ENCODE assay signal across 29 cellular contexts in the genomic region with DNA sequence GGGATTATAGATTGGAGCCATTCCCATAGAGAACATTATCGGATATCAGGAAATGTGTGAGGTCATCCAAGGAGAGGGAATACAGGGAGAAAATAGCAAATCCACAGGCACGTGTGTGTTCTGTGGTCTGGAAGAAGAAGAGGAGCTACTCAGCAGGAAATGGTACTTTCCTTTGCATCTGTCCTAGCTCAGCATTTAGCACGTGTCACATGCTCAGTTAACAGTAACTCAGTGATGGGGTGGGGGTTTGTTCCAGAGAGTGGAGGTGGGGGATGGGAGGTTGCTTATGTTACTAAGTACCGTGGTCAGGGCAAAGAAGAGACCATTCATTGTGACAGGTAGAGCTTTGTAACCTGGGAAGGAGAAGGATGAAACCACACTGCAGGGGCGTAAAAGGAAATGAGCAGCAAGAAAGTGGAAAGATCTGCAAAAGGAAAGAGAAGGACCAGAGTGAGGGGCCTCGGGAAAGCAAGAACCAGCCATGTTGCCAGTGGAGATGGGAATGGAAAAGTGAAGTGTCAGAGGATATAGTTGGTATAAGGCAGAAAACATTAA.
A peak's percentile ranks its signal among the peaks of the same experiment; 100 is the strongest.
DNase-seq lines count a peak whose midpoint lies in the region; FAIRE-seq and TF ChIP-seq lines count a peak whose summit lies in the region.
"Had no signal": no experiment of that assay in that cellular context is flagged by ENCODE, and none has a peak within 500 bp of the region (broad histone marks: within the 10 kb centered on the region; RNA-seq: fewer than 3 reads in every experiment).

No MANE protein-coding gene starts in this region.

- BruUV-seq in Caco-2 (replicated peaks; lab: Mats Ljungman, UMichigan) = no TSS peak

- H3K27ac Mint-ChIP-seq in Caco-2 (ENCODE audit: unreplicated experiment) = peak overlapping the region; percentile 65
- H3K27ac Mint-ChIP-seq: activated B cell treated with CpG ODN at 0.5 μM for 24 hours; activated naive CD8-positive, alpha-beta T cell treated with anti-CD3 and anti-CD28 coated beads, Interleukin-2, amount 50 U/mL, for 24 hours; CD4-positive, alpha-beta memory T cell; endodermal cell; mesothelial cell of epicardium; natural killer cell treated with Interleukin-12 subunit alpha and Interleukin-12 subunit beta and Interleukin-15 and Interleukin-18, amount 100 ng/mL, for 72 hours; stimulated activated effector memory CD8-positive, alpha-beta T cell treated with anti-CD3 and anti-CD28 coated beads, Interleukin-12 subunit alpha, Interleukin-12 subunit beta, amount 100 ng/mL, for 72 hours had no signal

- H3K27me3 Mint-ChIP-seq in Caco-2 (ENCODE audit: insufficient read depth, unreplicated experiment) = no peaks in the 10 kb centered on the region
- H3K27me3 Mint-ChIP-seq: activated naive CD8-positive, alpha-beta T cell treated with anti-CD3 and anti-CD28 coated beads, Interleukin-2, amount 50 U/mL, for 24 hours; CD4-positive, alpha-beta memory T cell had no signal

- H3K27me3 ChIP-seq in Caco-2 (replicated peaks; ENCODE audit: control insufficient read depth, insufficient read depth, low read length) = no peaks in the 10 kb centered on the region
- H3K27me3 ChIP-seq in colonic mucosa = no peaks in the 10 kb centered on the region
- H3K27me3 ChIP-seq in transverse colon = no peaks in the 10 kb centered on the region
- H3K27me3 ChIP-seq: brain microvascular endothelial cell had no signal

- TF ChIP-seq CTCF in Caco-2 (IDR thresholded peaks at IDR 0.05; ENCODE audit: insufficient read depth in 1 of 2, low read depth in 1 of 2, low read length in 1 of 2, severe bottlenecking in 1 of 2, unreplicated experiment in 1 of 2) = no peak
- no peak for TF ChIP-seq CTCF in HEK293 (tag by site-specific recombination; IDR thresholded peaks at IDR 0.05)
- no peak for TF ChIP-seq CTCF in colonic mucosa (IDR thresholded peaks at IDR 0.05)
- no peak for TF ChIP-seq CTCF in transverse colon (IDR thresholded peaks at IDR 0.05)

- no peak for TF ChIP-seq EP300 in transverse colon (IDR thresholded peaks at IDR 0.05; ENCODE audit: low read depth)

- no peak overlapping the region for H3K27ac ChIP-seq in HEK293 (ENCODE audit: extremely low read depth, low read depth, low read length)
- no peak overlapping the region for H3K27ac ChIP-seq in colonic mucosa
- no peak overlapping the region for H3K27ac ChIP-seq in transverse colon
- H3K27ac ChIP-seq: brain microvascular endothelial cell, thoracic aorta had no signal

- H3K36me3 Mint-ChIP-seq in Caco-2 (ENCODE audit: insufficient read depth, unreplicated experiment) = peaks cover 63% of the 10 kb centered on the region
- H3K36me3 Mint-ChIP-seq: natural killer cell treated with Interleukin-12 subunit alpha and Interleukin-12 subunit beta and Interleukin-15 and Interleukin-18, amount 100 ng/mL, for 72 hours; stimulated activated effector memory CD8-positive, alpha-beta T cell treated with anti-CD3 and anti-CD28 coated beads, Interleukin-12 subunit alpha, Interleukin-12 subunit beta, amount 100 ng/mL, for 72 hours had no signal

- H3K4me1 Mint-ChIP-seq in Caco-2 (ENCODE audit: low read depth, unreplicated experiment) = no peaks in the 10 kb centered on the region
- H3K4me1 Mint-ChIP-seq: activated B cell treated with CpG ODN at 0.5 μM for 24 hours; activated naive CD8-positive, alpha-beta T cell treated with anti-CD3 and anti-CD28 coated beads, Interleukin-2, amount 50 U/mL, for 24 hours; CD4-positive, alpha-beta memory T cell; stimulated activated effector memory CD8-positive, alpha-beta T cell treated with anti-CD3 and anti-CD28 coated beads, Interleukin-12 subunit alpha, Interleukin-12 subunit beta, amount 100 ng/mL, for 72 hours had no signal

- intact Hi-C loops in Caco-2 (cut with micrococcal nuclease; ENCODE audit: unreplicated experiment) = no loop called here
- intact Hi-C loops in colonic mucosa (cut with DNase I) = no loop called here
- intact Hi-C loops in transverse colon (cut with DNase I; ENCODE audit: low total_unique reads) = no loop called here

- H3K4me1 ChIP-seq in Caco-2 = no peaks in the 10 kb centered on the region
- H3K4me1 ChIP-seq in HEK293 (ENCODE audit: control insufficient read depth, insufficient read depth, low read length) = peaks cover 25% of the 10 kb centered on the region
- H3K4me1 ChIP-seq in colonic mucosa = no peaks in the 10 kb centered on the region
- peaks cover 0 to 16% (median 3%) of the 10 kb centered on the region in 4 donors for H3K4me1 ChIP-seq in transverse colon

- no peak overlapping the region for H3K9ac ChIP-seq in colonic mucosa (ENCODE audit: low read depth in 2 of 2, low read length in 2 of 2)

- WGBS in transverse colon (ENCODE audit: low coverage in 1 of 2), 2 donors = 69 to 70% methylated on average over 5 to 6 of the region's 6 CpGs

- CTCF ChIA-PET in Caco-2 (lab: Charles Lee) (no interaction called here), HEK293 (lab: Yijun Ruan, JAX) (interaction anchor here (0.6 to 0.7 kb wide), 2 partner anchors 86 to 157 kb away, joined by 3 to 4 read pairs; no protein-coding TSS in a partner anchor)

- H3K36me3 ChIP-seq in Caco-2 (ENCODE audit: control insufficient read depth, insufficient read depth, low read length) = 0 out of 2 replicates have a peak, but pooled peaks cover 2% of the 10 kb centered on the region
- peaks cover 0 to 6% of the 10 kb centered on the region in 2 experiments; a peak in 2 of 3 replicates for H3K36me3 ChIP-seq in HEK293 (ENCODE audit: control insufficient read depth in 2 of 2, insufficient read depth in 1 of 2, low read length in 2 of 2)
- no peaks in the 10 kb centered on the region for H3K36me3 ChIP-seq in colonic mucosa
- peaks cover 0 to 10% (median 0%) of the 10 kb centered on the region in 4 donors for H3K36me3 ChIP-seq in transverse colon

- POLR2A ChIA-PET in Caco-2 (lab: Charles Lee) (interaction anchor here (0.6 kb wide), 1 partner anchor 16 kb away, joined by 4 read pairs; no protein-coding TSS in a partner anchor), HEK293 (lab: Yijun Ruan, JAX) (no interaction called here)

- H3K9me3 Mint-ChIP-seq in Caco-2 (ENCODE audit: unreplicated experiment) = no peaks in the 10 kb centered on the region
- H3K9me3 Mint-ChIP-seq: activated B cell treated with CpG ODN at 0.5 μM for 24 hours; activated naive CD8-positive, alpha-beta T cell treated with anti-CD3 and anti-CD28 coated beads, Interleukin-2, amount 50 U/mL, for 24 hours; CD4-positive, alpha-beta memory T cell; endodermal cell; mesothelial cell of epicardium; natural killer cell treated with Interleukin-12 subunit alpha and Interleukin-12 subunit beta and Interleukin-15 and Interleukin-18, amount 100 ng/mL, for 72 hours; stimulated activated effector memory CD8-positive, alpha-beta T cell treated with anti-CD3 and anti-CD28 coated beads, Interleukin-12 subunit alpha, Interleukin-12 subunit beta, amount 100 ng/mL, for 72 hours had no signal

- DNase-seq in Caco-2 = no peak
- peak; percentile 27 for DNase-seq in colonic mucosa
- peak; percentile 41 for DNase-seq in myocyte (ENCODE audit: low read depth)
- no peak for DNase-seq in GM12892 (ENCODE audit: insufficient read length)
- DNase-seq in transverse colon = no peak
- no peak for DNase-seq in medulla oblongata (ENCODE audit: extremely low spot score)
- no peak for DNase-seq in T-helper 9 cell
- DNase-seq: activated B cell treated with CpG ODN at 0.5 μM for 24 hours; activated CD4-positive, alpha-beta T cell treated with anti-CD3 and anti-CD28 coated beads, Interleukin-2, amount 50 U/mL, for 4 hours; activated CD8-positive, alpha-beta memory T cell treated with anti-CD3 and anti-CD28 coated beads, Interleukin-2, amount 50 U/mL, for 48 hours; activated effector memory CD4-positive, alpha-beta T cell treated with anti-CD3 and anti-CD28 coated beads, Interleukin-2, amount 50 U/mL, for 16 hours; activated naive CD8-positive, alpha-beta T cell treated with anti-CD3 and anti-CD28 coated beads, Interleukin-2, amount 50 U/mL, for 24 hours; brain microvascular endothelial cell; CD4-positive, alpha-beta memory T cell; endodermal cell; GF-D8; NCI-H1417; NCI-H2171 treated with DMSO at 0.1 percent for 48 hours; NCI-H69; RPMI8226; stimulated activated CD4-positive, alpha-beta T cell treated with anti-CD3 and anti-CD28 coated beads, Interleukin-2, amount 100 ng/mL, for 24 hours had no signal

- no peak for FAIRE-seq in GM12892 (lab: Jason Lieb, UNC)
- FAIRE-seq: HTR-8/SVneo had no signal

- no peak overlapping the region for H3K4me3 Mint-ChIP-seq in Caco-2 (ENCODE audit: unreplicated experiment)
- H3K4me3 Mint-ChIP-seq: activated B cell treated with CpG ODN at 0.5 μM for 24 hours; activated naive CD8-positive, alpha-beta T cell treated with anti-CD3 and anti-CD28 coated beads, Interleukin-2, amount 50 U/mL, for 24 hours; CD4-positive, alpha-beta memory T cell; endodermal cell; mesothelial cell of epicardium; natural killer cell treated with Interleukin-12 subunit alpha and Interleukin-12 subunit beta and Interleukin-15 and Interleukin-18, amount 100 ng/mL, for 72 hours; stimulated activated effector memory CD8-positive, alpha-beta T cell treated with anti-CD3 and anti-CD28 coated beads, Interleukin-12 subunit alpha, Interleukin-12 subunit beta, amount 100 ng/mL, for 72 hours had no signal

- H3K4me3 ChIP-seq in Caco-2 (ENCODE audit: low read depth, low read length) (no peak overlapping the region), HEK293 (ENCODE audit: low read depth, low read length) (no peak overlapping the region), colonic mucosa (no peak overlapping the region), transverse colon (no peak overlapping the region)
- H3K4me3 ChIP-seq: coronary artery, skin epidermis, thoracic aorta had no signal

- no peak for TF ChIP-seq POLR2A in GM12892 (IDR thresholded peaks at IDR 0.05; ENCODE audit: low read depth, low read length)
- TF ChIP-seq POLR2A in transverse colon (IDR thresholded peaks at IDR 0.05) = no peak

- H3K9me3 ChIP-seq in Caco-2 (no peaks in the 10 kb centered on the region), HEK293 (ENCODE audit: control insufficient read depth, insufficient read depth, low read depth, low read length) (no peaks in the 10 kb centered on the region), colonic mucosa (no peaks in the 10 kb centered on the region), transverse colon (no peaks in the 10 kb centered on the region)
- H3K9me3 ChIP-seq: thoracic aorta had no signal

- in situ Hi-C loops in transverse colon (cut with MboI; ENCODE audit: low pct_ligation_motif_present in 1 of 4, low pct_unique_long_range_greater_than_20kb in 1 of 4, low sequenced_read_pairs in 3 of 4) = no loop called here

TF ChIP-seq in HEK293, 187 proteins besides CTCF, POLR2A, EP300 and RAD21 (continues in another document):
- TF ChIP-seq ZNF146 (tag by site-specific recombination; IDR thresholded peaks at IDR 0.05) = no peak
- TF ChIP-seq ZNF776 (tag by site-specific recombination; IDR thresholded peaks at IDR 0.05; ENCODE audit: borderline replicate concordance) = no peak
- TF ChIP-seq ZBTB48 (tag by site-specific recombination; IDR thresholded peaks at IDR 0.05) = no peak
- TF ChIP-seq ZNF169 (tag by site-specific recombination; IDR thresholded peaks at IDR 0.05) = no peak
- no peak for TF ChIP-seq ZNF23 (tag by site-specific recombination; IDR thresholded peaks at IDR 0.05; ENCODE audit: borderline replicate concordance)
- no peak for TF ChIP-seq SP2 (tag by site-specific recombination; IDR thresholded peaks at IDR 0.05)
- TF ChIP-seq OSR2 (tag by site-specific recombination; IDR thresholded peaks at IDR 0.05) = no peak

Comparison
In these comparisons a context has a peak if more than half of its experiments do, and no peak if none do; other contexts are left out.
1. DNase-seq: peak in colonic mucosa (single experiment) and myocyte (single experiment); none in Caco-2 (0 of 2), GM12892 (single experiment), transverse colon (single experiment), medulla oblongata (single experiment) and T-helper 9 cell (single experiment).